ENCODE assay signal across 21 cellular contexts in genomic region chr12:16473610-16474326, GRCh38.
DNase-seq lines count a peak whose midpoint lies in the region; ATAC-seq and TF ChIP-seq lines count a peak whose summit lies in the region.
"Had no signal": no experiment of that assay in that cellular context is flagged by ENCODE, and none has a peak within 500 bp of the region (broad histone marks: within the 10 kb centered on the region; RNA-seq: fewer than 3 reads in every experiment).

No MANE protein-coding gene starts in this region.

- no peaks in the 10 kb centered on the region for H3K4me1 Mint-ChIP-seq in HFFc6 (ENCODE audit: low read depth)
- H3K4me1 Mint-ChIP-seq in mesothelial cell of epicardium = peaks cover 5% of the 10 kb centered on the region
- H3K4me1 Mint-ChIP-seq: activated T-helper 17 cell treated with anti-CD3 and anti-CD28 coated beads, Interleukin-2, amount 50 U/mL, for 72 hours; B cell; natural killer cell; T-cell had no signal

- H3K9me3 Mint-ChIP-seq in HFFc6 = no peaks in the 10 kb centered on the region
- H3K9me3 Mint-ChIP-seq in mesothelial cell of epicardium = no peaks in the 10 kb centered on the region

- no peak overlapping the region for H3K27ac ChIP-seq in AG04450 (ENCODE audit: low read depth, low read length)
- H3K27ac ChIP-seq in gastroesophageal sphincter = no peak overlapping the region
- H3K27ac ChIP-seq in caudate nucleus (ENCODE audit: low read depth, low read length) = no peak overlapping the region
- H3K27ac ChIP-seq: coronary artery, HL-60, WERI-Rb-1 had no signal

- in situ Hi-C loops in astrocyte of the cerebellum (cut with HindIII; ENCODE audit: low sequenced_read_pairs) = no loop called here

- no peaks in the 10 kb centered on the region for H3K4me1 ChIP-seq in gastroesophageal sphincter

- H3K27ac Mint-ChIP-seq in HFFc6 (no peak overlapping the region), mesothelial cell of epicardium (no peak overlapping the region)
- H3K27ac Mint-ChIP-seq: activated T-helper 17 cell treated with anti-CD3 and anti-CD28 coated beads, Interleukin-2, amount 50 U/mL, for 72 hours; B cell; natural killer cell; T-cell had no signal

- TF ChIP-seq EP300 in gastroesophageal sphincter (IDR thresholded peaks at IDR 0.05) = no peak

- H3K4me3 ChIP-seq in AG04450 (ENCODE audit: low read depth, low read length) = no peak overlapping the region
- H3K4me3 ChIP-seq in astrocyte of the cerebellum (ENCODE audit: low read depth, low read length) = no peak overlapping the region
- H3K4me3 ChIP-seq in gastroesophageal sphincter = no peak overlapping the region
- H3K4me3 ChIP-seq: coronary artery had no signal

- no peak for TF ChIP-seq POLR2A in gastroesophageal sphincter (IDR thresholded peaks at IDR 0.05)

- POLR2A ChIA-PET in AG04450 (lab: Yijun Ruan, JAX) = no interaction called here

- H3K27me3 Mint-ChIP-seq in HFFc6 (ENCODE audit: insufficient read depth) = no peaks in the 10 kb centered on the region; the same call in 1 of the 2 replicates
- no peaks in the 10 kb centered on the region for H3K27me3 Mint-ChIP-seq in mesothelial cell of epicardium (ENCODE audit: low read depth)
- H3K27me3 Mint-ChIP-seq: activated T-helper 17 cell treated with anti-CD3 and anti-CD28 coated beads, Interleukin-2, amount 50 U/mL, for 72 hours; B cell; T-cell had no signal

- H3K36me3 Mint-ChIP-seq in HFFc6 (ENCODE audit: low read depth) = no peaks in the 10 kb centered on the region
- no peaks in the 10 kb centered on the region for H3K36me3 Mint-ChIP-seq in mesothelial cell of epicardium
- H3K36me3 Mint-ChIP-seq: natural killer cell, T-cell had no signal

- H3K36me3 ChIP-seq in gastroesophageal sphincter = no peaks in the 10 kb centered on the region
- H3K36me3 ChIP-seq: WERI-Rb-1 had no signal

- ATAC-seq in gastroesophageal sphincter = peak; percentile 36
- ATAC-seq in HG03565 (IDR thresholded peaks at IDR 0.05; ENCODE audit: unreplicated experiment) = no peak
- ATAC-seq: activated T-helper 17 cell treated with anti-CD3 and anti-CD28 coated beads, Interleukin-2, amount 50 U/mL, for 72 hours; natural killer cell; T-cell had no signal

- CTCF ChIA-PET in AG04450 (lab: Charles Lee) = interaction anchor here (0.6 to 0.8 kb wide), 3 partner anchors 16 to 147 kb away, joined by 3 read pairs; no protein-coding TSS in a partner anchor

- WGBS in gastroesophageal sphincter (ENCODE audit: low coverage in 1 of 2), 2 donors = 31 to 53% methylated on average over 2 of the region's 5 CpGs

- H3K4me3 Mint-ChIP-seq in HFFc6 (no peak overlapping the region), mesothelial cell of epicardium (no peak overlapping the region)
- H3K4me3 Mint-ChIP-seq: activated T-helper 17 cell treated with anti-CD3 and anti-CD28 coated beads, Interleukin-2, amount 50 U/mL, for 72 hours; B cell; natural killer cell; T-cell had no signal

- H3K9me3 ChIP-seq in AG04450 (ENCODE audit: control insufficient read depth, insufficient read depth, low read length) (no peaks in the 10 kb centered on the region), gastroesophageal sphincter (no peaks in the 10 kb centered on the region)

- TF ChIP-seq CTCF in AG04450 (IDR thresholded peaks at IDR 0.05; ENCODE audit: low read depth, low read length) (no peak), HFFc6 (IDR thresholded peaks at IDR 0.05) (no peak), astrocyte of the cerebellum (IDR thresholded peaks at IDR 0.05; ENCODE audit: low read depth, low read length, missing control alignments) (no peak), gastroesophageal sphincter (IDR thresholded peaks at IDR 0.05) (no peak), mesothelial cell of epicardium (IDR thresholded peaks at IDR 0.05; ENCODE audit: unreplicated experiment) (no peak)

- H3K27me3 ChIP-seq in AG04450 (ENCODE audit: control insufficient read depth, insufficient read depth, low read length) (no peaks in the 10 kb centered on the region), gastroesophageal sphincter (no peaks in the 10 kb centered on the region)

- peak; percentile 8 for DNase-seq in AG04450 (ENCODE audit: low read depth, low spot score)
- peak; percentile 39 for DNase-seq in HFFc6
- DNase-seq in astrocyte of the cerebellum (ENCODE audit: low read depth) = peak; percentile 6
- no peak for DNase-seq in mesothelial cell of epicardium (ENCODE audit: low spot score in 2 of 2, unreplicated experiment in 2 of 2)
- no peak for DNase-seq in caudate nucleus (lab: John Stamatoyannopoulos, UW)
- no peak for DNase-seq in retina
- DNase-seq: amniotic stem cell; KG1; natural killer cell; NCI-H146; NK-92 treated with Interleukin-12 subunit alpha and Interleukin-12 subunit beta, amount 100 ng/mL, for 24 hours; stimulated activated CD4-positive, alpha-beta T cell treated with anti-CD3 and anti-CD28 coated beads, Interleukin-12 subunit alpha, Interleukin-12 subunit beta, amount 100 ng/mL, for 4 hours; stimulated activated naive CD4-positive, alpha-beta T cell treated with Interleukin-2 at 50 U/mL for 16 hours; T-cell; WERI-Rb-1 had no signal

Comparison
In these comparisons a context has a peak if more than half of its experiments do, and no peak if none do; other contexts are left out.
1. DNase-seq: peak in AG04450 (single experiment), HFFc6 (single experiment) and astrocyte of the cerebellum (single experiment); none in mesothelial cell of epicardium (0 of 2), caudate nucleus (0 of 61) and retina (single experiment).